Comparison of ENCODE assay signal across 9 cellular contexts in genomic region chr22:17198188-17199130, GRCh38. TPM values are rescaled to one million over a fixed set of nuclear protein-coding genes. Genes with fewer than 3 reads are reported as not detected.
A peak's percentile ranks its signal among the peaks of the same experiment; 100 is the strongest.
DNase-seq lines count a peak whose midpoint lies in the region; ATAC-seq and TF ChIP-seq lines count a peak whose summit lies in the region.
"Had no signal": no experiment of that assay in that cellular context is flagged by ENCODE, and none has a peak within 500 bp of the region (broad histone marks: within the 10 kb centered on the region; RNA-seq: fewer than 3 reads in every experiment).

No MANE protein-coding gene starts in this region.

- TF ChIP-seq CTCF in GM23338 (conservative IDR thresholded peaks at IDR 0.05; ENCODE audit: low read depth in 2 of 2) (no peak), brain (conservative IDR thresholded peaks at IDR 0.05) (no peak)

- H3K36me3 ChIP-seq in GM23338 (ENCODE audit: insufficient read depth) (no peaks in the 10 kb centered on the region), iPS DF 6.9 (ENCODE audit: control insufficient read depth, insufficient read depth, low read length) (no peaks in the 10 kb centered on the region)

- H3K4me3 ChIP-seq in GM23338 (peak overlapping the region; percentile 58), iPS DF 6.9 (ENCODE audit: low read length) (peak overlapping the region; percentile 37; the same call in 1 of the 2 replicates)

- peaks cover 21% of the 10 kb centered on the region for H3K27me3 Mint-ChIP-seq in GM23338 (ENCODE audit: insufficient read depth, low read depth, poor library complexity)
- peaks cover 19% of the 10 kb centered on the region for H3K27me3 Mint-ChIP-seq in brain
- H3K27me3 Mint-ChIP-seq: central memory CD8-positive, alpha-beta T cell had no signal

- no CpG with 5 or more reads among the region's 31 CpGs for WGBS in iPS DF 6.9 (ENCODE audit: insufficient coverage, insufficient read length)

- H3K4me1 ChIP-seq in GM23338 (ENCODE audit: insufficient read depth) = peaks cover 51% of the 10 kb centered on the region
- H3K4me1 ChIP-seq in iPS DF 6.9 (ENCODE audit: control insufficient read depth, insufficient read depth, low read length) = peaks cover 12% of the 10 kb centered on the region

- H2AFZ ChIP-seq in GM23338 = no peak overlapping the region

- H3K27ac Mint-ChIP-seq in GM23338 = peak overlapping the region; percentile 99
- H3K27ac Mint-ChIP-seq in brain = peak overlapping the region; percentile 29 to 97 (median 67)

- H3K79me2 ChIP-seq in GM23338 (replicated peaks; ENCODE audit: insufficient read depth) = no peaks in the 10 kb centered on the region

- H3K27me3 ChIP-seq in GM23338 (ENCODE audit: insufficient read depth) (no peaks in the 10 kb centered on the region), iPS DF 6.9 (ENCODE audit: control insufficient read depth, insufficient read depth, low read length) (no peaks in the 10 kb centered on the region)

- peaks cover 3% of the 10 kb centered on the region; the same call in 1 of the 3 replicates for H3K36me3 Mint-ChIP-seq in GM23338 (ENCODE audit: low read depth)
- H3K36me3 Mint-ChIP-seq in brain = no peaks in the 10 kb centered on the region

- peaks cover 26% of the 10 kb centered on the region for H3F3A ChIP-seq in GM23338 (replicated peaks; ENCODE audit: low read depth)

- peak overlapping the region; percentile 63 for H3K4me3 Mint-ChIP-seq in GM23338
- peak overlapping the region in 4 of 5 experiments; percentile 45 to 83 (median 70) for H3K4me3 Mint-ChIP-seq in brain
- H3K4me3 Mint-ChIP-seq: central memory CD8-positive, alpha-beta T cell had no signal

- H3K9me3 Mint-ChIP-seq in GM23338 (no peaks in the 10 kb centered on the region), brain (peaks cover 0 to 2% (median 0%) of the 10 kb centered on the region in 5 experiments)
- H3K9me3 Mint-ChIP-seq: central memory CD8-positive, alpha-beta T cell had no signal

- H3K27ac ChIP-seq in GM23338 (ENCODE audit: low read depth) = peak overlapping the region; percentile 100
- peak overlapping the region; percentile 33 for H3K27ac ChIP-seq in iPS DF 6.9 (ENCODE audit: low read length)

- H3K9me3 ChIP-seq in iPS DF 6.9 (ENCODE audit: control insufficient read depth, insufficient read depth, low read length) = no peaks in the 10 kb centered on the region

- DNase-seq in GM23338 (ENCODE audit: low spot score) = peak; percentile 98
- peak; percentile 82 for DNase-seq in iPS DF 6.9 (ENCODE audit: low read depth, low spot score)
- peak; percentile 7 for DNase-seq in renal cortical epithelial cell (ENCODE audit: low read depth)
- no peak for DNase-seq in NCI-H2196 (lab: John Stamatoyannopoulos, UW; ENCODE audit: unreplicated experiment)
- DNase-seq in NCI-H226 = no peak

- no peaks in the 10 kb centered on the region for H4K20me1 ChIP-seq in GM23338 (replicated peaks; ENCODE audit: insufficient read depth)

- H3K4me1 Mint-ChIP-seq in GM23338 (peaks cover 63% of the 10 kb centered on the region), brain (peaks cover 37% of the 10 kb centered on the region)

- no peaks in the 10 kb centered on the region; the same call in 1 of the 2 replicates for H3K9me2 ChIP-seq in GM23338 (ENCODE audit: insufficient read depth)

- peak overlapping the region; percentile 86 for H3K4me2 ChIP-seq in GM23338

- ATAC-seq in GM23338 = peak; percentile 87
- no peak for ATAC-seq in HG02885 (IDR thresholded peaks at IDR 0.05; ENCODE audit: poor library complexity, unreplicated experiment)
- no peak for ATAC-seq in GM21786 (IDR thresholded peaks at IDR 0.05; ENCODE audit: unreplicated experiment)

TF ChIP-seq in GM23338, 12 proteins besides CTCF, POLR2A, EP300 and RAD21 (continues in another document):
- TF ChIP-seq EZH2phosphoT487 (IDR thresholded peaks at IDR 0.05; ENCODE audit: unreplicated experiment) (no peak), EZH2 (IDR thresholded peaks at IDR 0.05; ENCODE audit: low read depth, unreplicated experiment) (no peak), ZNF331 (CRISPR knock-in tag; IDR thresholded peaks at IDR 0.05; ENCODE audit: low read depth) (no peak), POLR2AphosphoS5 (IDR thresholded peaks at IDR 0.05; ENCODE audit: low read depth) (peak; percentile 45; the same call in 1 of the 2 replicates), CREB1 (CRISPR knock-in tag; IDR thresholded peaks at IDR 0.05; ENCODE audit: low read depth) (peak; percentile 3; the same call in 1 of the 2 replicates), NANOG (IDR thresholded peaks at IDR 0.05; ENCODE audit: borderline replicate concordance) (0 out of 2 replicates have a peak, but pooled peaks have one; percentile 7), ZNF462 (CRISPR knock-in tag; IDR thresholded peaks at IDR 0.05) (no peak), STAT1 (IDR thresholded peaks at IDR 0.05; ENCODE audit: unreplicated experiment) (no peak), JUNB (IDR thresholded peaks at IDR 0.05; ENCODE audit: unreplicated experiment) (no peak)

RNA-seq across cellular contexts. Expression of gene ADA2, which starts 20.8 kb away (rescaled TPM):
- total RNA-seq in GM23338 (2014; rRNA removed; shearing (Covaris generic)) = 29.3 and 42.6 TPM in 2 replicates
- 10.7 and 11.2 TPM in 2 replicates for polyA plus RNA-seq in GM23338 (2016; fragmentation: Nextera tagmentation; extraction: Ambion mirVana)
- 108 TPM for polyA plus RNA-seq in brain (ENCODE audit: insufficient read depth, low read depth, low replicate concordance)
- 1.2 and 53.3 TPM in 2 replicates for total RNA-seq in renal cortical epithelial cell

RNA-seq across cellular contexts. Expression of gene HDHD5, which starts 39.4 kb away (rescaled TPM):
- 102 and 116 TPM in 2 replicates for total RNA-seq in GM23338 (2014; rRNA removed; shearing (Covaris generic))
- polyA plus RNA-seq in GM23338 (2016; fragmentation: Nextera tagmentation; extraction: Ambion mirVana) = 54.9 and 70.0 TPM in 2 replicates
- polyA plus RNA-seq in brain (ENCODE audit: insufficient read depth, low read depth, low replicate concordance) = 35.6 TPM
- total RNA-seq in renal cortical epithelial cell = 25.1 and 38.6 TPM in 2 replicates

Comparison
In these comparisons a context has a peak if more than half of its experiments do, and no peak if none do; other contexts are left out.
1. DNase-seq: peak in GM23338 (single experiment), iPS DF 6.9 (single experiment) and renal cortical epithelial cell (single experiment); none in NCI-H2196 (single experiment) and NCI-H226 (single experiment).